Comparison of ENCODE assay signal across 8 cellular contexts in the genomic region with DNA sequence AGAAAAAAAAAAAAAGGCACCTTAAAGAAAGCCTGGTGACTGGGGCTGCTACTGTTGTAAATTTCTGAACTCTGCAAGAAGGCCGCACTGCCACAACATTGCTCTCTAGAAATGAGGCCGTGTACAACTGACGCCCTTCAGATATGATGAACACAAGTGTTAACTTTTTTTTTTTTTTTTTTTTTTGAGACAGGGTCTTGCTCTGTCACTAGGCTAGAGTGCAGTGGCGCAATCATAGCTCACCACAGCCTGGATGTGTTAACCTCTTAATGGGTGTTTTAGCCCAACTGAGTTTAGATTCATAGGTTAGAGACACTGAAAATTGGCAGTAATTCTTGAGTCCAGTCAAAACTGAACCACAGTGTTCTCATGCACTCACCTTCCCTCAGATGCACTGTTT. TPM values are rescaled to one million over a fixed set of nuclear protein-coding genes. Genes with fewer than 3 reads are reported as not detected.
"Had no signal": no experiment of that assay in that cellular context is flagged by ENCODE, and none has a peak within 500 bp of the region (broad histone marks: within the 10 kb centered on the region; RNA-seq: fewer than 3 reads in every experiment).

No MANE protein-coding gene starts in this region.

RNA-seq across cellular contexts. Expression of a gene that starts 42.2 kb away (rescaled TPM):
- total RNA-seq: activated CD4-positive, alpha-beta T cell treated with anti-CD3 and anti-CD28 coated beads, Interleukin-2, amount 10 ng/mL, durations not matched to agents 24 days and 14 days; activated CD8-positive, alpha-beta memory T cell treated with anti-CD3 and anti-CD28 coated beads for 36 hours; IMR-90; LHCN-M2; M059J; OCI-LY7; RPMI7951; T-helper 1 cell treated with Interleukin-12 subunit alpha and Interleukin-12 subunit beta and Interleukin-4 antibody, amounts not matched to agents 30 ng/mL and 1 ng/mL, for 36 hours had no signal
